8 cellular contexts compared by ENCODE assay signal in genomic region chr1:10399487-10399917, GRCh38. TPM values are rescaled to one million over a fixed set of nuclear protein-coding genes. Genes with fewer than 3 reads are reported as not detected.
A peak's percentile ranks its signal among the peaks of the same experiment; 100 is the strongest.
DNase-seq lines count a peak whose midpoint lies in the region; ATAC-seq and TF ChIP-seq lines count a peak whose summit lies in the region.

No MANE protein-coding gene starts in this region.

- H2BK5ac ChIP-seq in H9 (ENCODE audit: insufficient read length, low read length) (no peak overlapping the region), neuronal stem cell (ENCODE audit: low read length) (peak overlapping the region; percentile 95)

- H2BK15ac ChIP-seq in H9 (ENCODE audit: low read depth, low read length) (no peak overlapping the region), neuronal stem cell (ENCODE audit: low read length) (no peak overlapping the region)

- H3K18ac ChIP-seq in H9 (ENCODE audit: insufficient read length, low read depth, low read length) (peak overlapping the region; percentile 63), neuronal stem cell (ENCODE audit: low read length) (peak overlapping the region; percentile 98)

- no peak overlapping the region for H3K56ac ChIP-seq in H9 (ENCODE audit: insufficient read length, low read depth, low read length)

- no peak for ATAC-seq in foreskin keratinocyte

- H3K4me2 ChIP-seq in H9 (ENCODE audit: insufficient read depth, insufficient read length, low read length) (peak overlapping the region; percentile 85), neuronal stem cell (ENCODE audit: insufficient read depth, low read length, poor library complexity, severe bottlenecking) (peak overlapping the region; percentile 76)

- H3K23ac ChIP-seq in H9 (ENCODE audit: insufficient read length, low read depth, low read length) = no peak overlapping the region
- H3K23ac ChIP-seq in neuronal stem cell (ENCODE audit: low read depth, low read length, poor library complexity) = peak overlapping the region; percentile 100

- peaks cover 11% of the 10 kb centered on the region for H3K79me2 ChIP-seq in H9 (ENCODE audit: insufficient read depth, low read length)

- H2AFZ ChIP-seq in H9 (ENCODE audit: low read length) (no peak overlapping the region), neuronal stem cell (ENCODE audit: low read length) (peak overlapping the region; percentile 89)

- DNase-seq in CD14-positive monocyte (ENCODE audit: low spot score) = no peak
- no peak for DNase-seq in H9
- DNase-seq in activated CD8-positive, alpha-beta memory T cell treated with anti-CD3 and anti-CD28 coated beads, Interleukin-2, amount 50 U/mL, for 48 hours = peak; percentile 62
- peak in 1 of 2 donors; percentile 29 for DNase-seq in foreskin keratinocyte
- no peak for DNase-seq in neuronal stem cell (ENCODE audit: low spot score)
- DNase-seq in SHP77 (lab: John Stamatoyannopoulos, UW) = no peak
- no peak for DNase-seq in GM13977 (ENCODE audit: low spot score)
- no peak for DNase-seq in HT-29 (ENCODE audit: low spot score)

- no peaks in the 10 kb centered on the region for H4K20me1 ChIP-seq in H9 (ENCODE audit: control insufficient read depth, insufficient read depth, insufficient read length)

- H3K4me1 Mint-ChIP-seq in CD14-positive monocyte (peaks cover 38% of the 10 kb centered on the region), H9 (peaks cover 14 to 18% of the 10 kb centered on the region in 2 experiments)

- H3K23me2 ChIP-seq in H9 (ENCODE audit: insufficient read length, low read depth, low read length, poor library complexity, severe bottlenecking) = peaks cover 16% of the 10 kb centered on the region

- H3K27me3 ChIP-seq in H9 (ENCODE audit: insufficient read depth, low read length) (no peaks in the 10 kb centered on the region), foreskin keratinocyte (no peaks in the 10 kb centered on the region), neuronal stem cell (ENCODE audit: control insufficient read depth in 3 of 3, insufficient read depth in 3 of 3, low read depth in 1 of 3, low read length in 3 of 3) (no peaks in the 10 kb centered on the region)

- H3K79me1 ChIP-seq in H9 (ENCODE audit: insufficient read depth, low read depth, low read length, poor library complexity, severe bottlenecking) = no peaks in the 10 kb centered on the region
- H3K79me1 ChIP-seq in neuronal stem cell (ENCODE audit: low read depth, low read length) = peaks cover 5% of the 10 kb centered on the region

- H3K36me3 ChIP-seq in neuronal stem cell (replicated peaks in 1 of 2; ENCODE audit: control insufficient read depth in 2 of 2, insufficient read depth in 2 of 2, low read length in 2 of 2) = peaks cover 16 to 44% of the 10 kb centered on the region in 2 donors

- no peak for TF ChIP-seq CTCF in CD14-positive monocyte (IDR thresholded peaks at IDR 0.05)
- no peak for TF ChIP-seq CTCF in H9 (conservative IDR thresholded peaks at IDR 0.05)
- TF ChIP-seq CTCF in foreskin keratinocyte (conservative IDR thresholded peaks at IDR 0.05) = no peak
- no peak for TF ChIP-seq CTCF in GM13977 (IDR thresholded peaks at IDR 0.05; ENCODE audit: extremely low read depth, insufficient read depth, missing control alignments)

- H3K4ac ChIP-seq in H9 (ENCODE audit: low read depth, low read length) (no peak overlapping the region), neuronal stem cell (ENCODE audit: low read length) (no peak overlapping the region)

- peak overlapping the region; percentile 87 to 98 (median 96) for H3K27ac Mint-ChIP-seq in CD14-positive monocyte
- H3K27ac Mint-ChIP-seq in H9 = peak overlapping the region; percentile 71 to 97 (median 82); a peak in 6 of 7 replicates

- intact Hi-C loops in CD14-positive monocyte (cut with micrococcal nuclease) = loop anchor here in 1 of 2 donors (1.0 to 2.0 kb wide), 2 partner anchors 11 to 15 kb away; no protein-coding TSS in a partner anchor

- H4K91ac ChIP-seq in H9 (ENCODE audit: insufficient read length, low read depth, low read length) (no peak overlapping the region), neuronal stem cell (ENCODE audit: low read depth, low read length, poor library complexity) (no peak overlapping the region)

- H3K4me1 ChIP-seq in H9 (ENCODE audit: insufficient read depth, low read length) (no peaks in the 10 kb centered on the region), foreskin keratinocyte (peaks cover 6% of the 10 kb centered on the region), neuronal stem cell (ENCODE audit: control insufficient read depth in 2 of 2, insufficient read depth in 1 of 2, low read depth in 1 of 2, low read length in 2 of 2) (peaks cover 2 to 6% of the 10 kb centered on the region in 2 donors)

- H2BK120ac ChIP-seq in H9 (ENCODE audit: low read depth, low read length, poor library complexity, severe bottlenecking) (no peak overlapping the region), neuronal stem cell (ENCODE audit: low read depth, low read length) (no peak overlapping the region)

- H3K9me3 ChIP-seq in H9 (ENCODE audit: control insufficient read depth, low read depth, low read length) (no peaks in the 10 kb centered on the region), neuronal stem cell (replicated peaks in 1 of 2; ENCODE audit: control insufficient read depth in 2 of 2, insufficient read depth in 1 of 2, low read depth in 1 of 2, low read length in 2 of 2) (peaks cover 0 to 6% of the 10 kb centered on the region in 2 donors)

- no peak overlapping the region for H3K27ac ChIP-seq in H9 (ENCODE audit: insufficient read length, low read depth, low read length)
- H3K27ac ChIP-seq in foreskin keratinocyte = peak overlapping the region; percentile 77
- peak overlapping the region; percentile 98 for H3K27ac ChIP-seq in neuronal stem cell (replicated peaks; ENCODE audit: low read length)

- no peak overlapping the region for H4K5ac ChIP-seq in H9 (ENCODE audit: insufficient read length, low read depth, low read length)

- H3K4me3 Mint-ChIP-seq in CD14-positive monocyte (peak overlapping the region; percentile 94 to 99), H9 (peak overlapping the region; percentile 92 to 95)

- H3K14ac ChIP-seq in H9 (ENCODE audit: insufficient read depth, low read length) (peak overlapping the region; percentile 95), neuronal stem cell (ENCODE audit: low read length) (peak overlapping the region; percentile 67)

- H2AK5ac ChIP-seq in H9 (ENCODE audit: insufficient read length, low read length) (no peak overlapping the region), neuronal stem cell (ENCODE audit: low read depth, low read length) (no peak overlapping the region)

- in situ Hi-C loops in GM13977 (cut with MboI; ENCODE audit: low pct_unique_long_range_greater_than_20kb, low sequenced_read_pairs, unreplicated experiment) = no loop called here

- WGBS in H9 (ENCODE audit: extremely low coverage, insufficient read length, low lambda C conversion rate) = no CpG with 5 or more reads among the region's 34 CpGs
- WGBS in neuronal stem cell (ENCODE audit: extremely low coverage in 2 of 2, insufficient read length in 2 of 2, insufficient replicate concordance in 1 of 2), 2 donors = no CpG with 5 or more reads among the region's 34 CpGs

- no peak overlapping the region for H3T11ph ChIP-seq in H9 (ENCODE audit: low read length)

- H3K9ac ChIP-seq in H9 (ENCODE audit: extremely low read depth, insufficient read length, low read length) = peak overlapping the region; percentile 84
- H3K9ac ChIP-seq in neuronal stem cell (ENCODE audit: low read depth, low read length, poor library complexity) = peak overlapping the region; percentile 98

- H3K4me3 ChIP-seq in neuronal stem cell (ENCODE audit: low read length in 2 of 2) = peak overlapping the region; percentile 73 to 95

- H3K36me3 Mint-ChIP-seq in CD14-positive monocyte = peaks cover 30 to 35% of the 10 kb centered on the region in 2 donors
- H3K36me3 Mint-ChIP-seq in H9 (ENCODE audit: insufficient read depth in 1 of 3, low read depth in 3 of 3) = peaks cover 36 to 52% (median 50%) of the 10 kb centered on the region in 3 experiments

- H2BK12ac ChIP-seq in H9 (ENCODE audit: insufficient read length, low read depth, low read length) = no peak overlapping the region
- H2BK12ac ChIP-seq in neuronal stem cell (ENCODE audit: low read length) = no peak overlapping the region

- no peak overlapping the region for H4K8ac ChIP-seq in H9 (replicated peaks; ENCODE audit: insufficient read length, low read depth, low read length)
- no peak overlapping the region for H4K8ac ChIP-seq in neuronal stem cell (ENCODE audit: low read depth, low read length)

- H3K9me3 Mint-ChIP-seq in CD14-positive monocyte (peaks cover 0 to 6% (median 0%) of the 10 kb centered on the region in 7 donors), H9 (no peaks in the 10 kb centered on the region; a peak in 2 of 5 replicates)

- H3K27me3 Mint-ChIP-seq in CD14-positive monocyte (ENCODE audit: low read depth in 3 of 3) (no peaks in the 10 kb centered on the region), H9 (ENCODE audit: low read depth) (no peaks in the 10 kb centered on the region)

- H2BK20ac ChIP-seq in H9 (ENCODE audit: low read depth, low read length, poor library complexity, severe bottlenecking) = no peak overlapping the region

RNA-seq across cellular contexts. Expression of gene PGD, which starts 0.6 kb away (rescaled TPM):
- 100 to 1,000 TPM; 471 to 509 TPM for polyA plus RNA-seq in CD14-positive monocyte
- 289 and 291 TPM in 2 replicates for total RNA-seq in H9 (2021)
- 171 and 190 TPM in 2 replicates for total RNA-seq in foreskin keratinocyte
- polyA plus RNA-seq in foreskin keratinocyte = 218 and 222 TPM in 2 replicates
- polyA plus RNA-seq in neuronal stem cell (2013, experiment 1 of 2) = 253 TPM
- polyA plus RNA-seq in neuronal stem cell (2013, experiment 2 of 2) = 255 TPM
- 95.6 and 97.1 TPM in 2 replicates for total RNA-seq in HT-29 (2014; rRNA removed; shearing (Covaris generic))

RNA-seq across cellular contexts. Expression of gene CENPS, which starts 30.7 kb away (rescaled TPM):
- polyA plus RNA-seq in CD14-positive monocyte (1 to 10 TPM; 2.5 to 3.5 TPM), foreskin keratinocyte (22.5 and 30.8 TPM in 2 replicates)
- total RNA-seq in H9 (2021) (16.3 and 17.8 TPM in 2 replicates), foreskin keratinocyte (19.7 and 25.6 TPM in 2 replicates)
- 25.9 TPM for polyA plus RNA-seq in neuronal stem cell (2013, experiment 1 of 2)
- 26.8 TPM for polyA plus RNA-seq in neuronal stem cell (2013, experiment 2 of 2)
- 10.0 and 11.1 TPM in 2 replicates for total RNA-seq in HT-29 (2014; rRNA removed; shearing (Covaris generic))

RNA-seq across cellular contexts. Expression of gene CORT, which starts 50.3 kb away (rescaled TPM):
- not detected for polyA plus RNA-seq in CD14-positive monocyte
- total RNA-seq in H9 (2021) = 0.33 TPM in 1 of 2 replicates, not detected in the other
- 0.21 and 0.24 TPM in 2 replicates for total RNA-seq in foreskin keratinocyte
- 0.11 and 0.17 TPM in 2 replicates for polyA plus RNA-seq in foreskin keratinocyte
- 2.8 TPM for polyA plus RNA-seq in neuronal stem cell (2013, experiment 1 of 2)
- 2.8 TPM for polyA plus RNA-seq in neuronal stem cell (2013, experiment 2 of 2)
- total RNA-seq in HT-29 (2014; rRNA removed; shearing (Covaris generic)) = 0.23 TPM in 1 of 2 replicates, not detected in the other
